In the genomic region with DNA sequence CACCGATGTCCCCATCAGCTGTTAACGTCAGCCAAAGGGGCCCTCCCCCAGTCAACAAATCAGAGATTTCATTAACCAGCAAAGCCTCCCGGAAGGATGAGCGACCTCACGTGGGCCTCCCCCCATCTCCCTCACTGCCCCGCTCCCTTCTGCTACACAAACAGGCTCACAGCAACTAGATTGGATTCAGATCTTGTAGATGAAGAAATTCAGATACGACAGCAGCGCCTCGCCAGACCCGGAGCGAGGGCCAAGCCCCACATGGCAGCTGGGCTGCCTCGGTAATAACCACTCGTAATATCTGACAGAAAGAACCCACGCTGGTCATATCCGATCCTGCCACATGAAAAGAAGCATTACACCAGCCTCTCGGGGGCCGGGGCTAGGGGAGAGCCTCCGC, we compare ENCODE assay signal across 23 cellular contexts.
"Had no signal": no experiment of that assay in that cellular context is flagged by ENCODE, and none has a peak within 500 bp of the region (broad histone marks: within the 10 kb centered on the region; RNA-seq: fewer than 3 reads in every experiment).

No MANE protein-coding gene starts in this region.

- H3K27ac Mint-ChIP-seq: activated CD8-positive, alpha-beta T cell treated with anti-CD3 and anti-CD28 coated beads, Interleukin-2, amount 10 ng/mL, durations not matched to agents 7 days and 5 days; activated naive CD4-positive, alpha-beta T cell treated with anti-CD3 and anti-CD28 coated beads, Interleukin-2, amount 50 U/mL, for 24 hours; memory B cell; nephron progenitor cell; stimulated activated naive CD8-positive, alpha-beta T cell treated with anti-CD3 and anti-CD28 coated beads, Interleukin-15, Interleukin-2, amounts not matched to agents 100 ng/mL and 50 ng/mL, for 24 hours; T-cell; T-helper 2 cell treated with Interferon-gamma antibody and Interleukin-4, amounts not matched to agents 5 μg/mL and 100 μg/mL, for 36 hours had no signal

- H3K36me3 ChIP-seq: brain microvascular endothelial cell, tibial artery had no signal

- H3K27me3 Mint-ChIP-seq: activated naive CD4-positive, alpha-beta T cell treated with anti-CD3 and anti-CD28 coated beads, Interleukin-2, amount 50 U/mL, for 24 hours; stimulated activated naive CD8-positive, alpha-beta T cell treated with anti-CD3 and anti-CD28 coated beads, Interleukin-15, Interleukin-2, amounts not matched to agents 100 ng/mL and 50 ng/mL, for 24 hours had no signal

- H3K9me3 ChIP-seq: tibial artery had no signal

- H3K4me3 ChIP-seq: tibial artery had no signal

- H3K27ac ChIP-seq: brain microvascular endothelial cell, tibial artery, VCaP had no signal

- ATAC-seq: activated CD8-positive, alpha-beta T cell treated with anti-CD3 and anti-CD28 coated beads, Interleukin-2, amount 10 ng/mL, durations not matched to agents 7 days and 5 days; T-cell had no signal

- H3K27me3 ChIP-seq: brain microvascular endothelial cell, tibial artery had no signal

- H3K9me3 Mint-ChIP-seq: activated naive CD4-positive, alpha-beta T cell treated with anti-CD3 and anti-CD28 coated beads, Interleukin-2, amount 50 U/mL, for 24 hours; memory B cell; stimulated activated naive CD8-positive, alpha-beta T cell treated with anti-CD3 and anti-CD28 coated beads, Interleukin-15, Interleukin-2, amounts not matched to agents 100 ng/mL and 50 ng/mL, for 24 hours; T-cell; T-helper 2 cell treated with Interferon-gamma antibody and Interleukin-4, amounts not matched to agents 5 μg/mL and 100 μg/mL, for 36 hours had no signal

- H3K4me1 Mint-ChIP-seq: activated naive CD4-positive, alpha-beta T cell treated with anti-CD3 and anti-CD28 coated beads, Interleukin-2, amount 50 U/mL, for 24 hours; memory B cell; T-cell had no signal

- H3K36me3 Mint-ChIP-seq: activated naive CD4-positive, alpha-beta T cell treated with anti-CD3 and anti-CD28 coated beads, Interleukin-2, amount 50 U/mL, for 24 hours; memory B cell; T-cell had no signal

- DNase-seq: activated CD4-positive, alpha-beta T cell treated with anti-CD3 and anti-CD28 coated beads, Interleukin-2, amount 50 U/mL, for 1 hour; activated CD4-positive, CD25-positive, alpha-beta regulatory T cell treated with anti-CD3 and anti-CD28 coated beads, Interleukin-2, amount 50 U/mL, for 72 hours; activated CD8-positive, alpha-beta T cell treated with anti-CD3 and anti-CD28 coated beads, Interleukin-2, amount 10 ng/mL, durations not matched to agents 7 days and 5 days; activated gamma-delta T cell treated with Interleukin-2 at 50 U/mL for 16 hours; activated T-cell treated with anti-CD3 and anti-CD28 coated beads, Interleukin-2, amount 50 U/mL, for 1 hour; anterior cingulate cortex; brain microvascular endothelial cell; caudate nucleus; effector memory CD4-positive, alpha-beta T cell; foreskin melanocyte; hippocampal formation; kidney glomerular epithelial cell; nephron progenitor cell; posterior cingulate gyrus; stimulated activated CD4-positive, alpha-beta T cell treated with anti-CD3 and anti-CD28 coated beads, Interleukin-12 subunit alpha, Interleukin-12 subunit beta, amount 100 ng/mL, for 4 hours; stimulated activated CD4-positive, alpha-beta T cell treated with anti-CD3 and anti-CD28 coated beads, Interleukin-4, amount 100 ng/mL, for 4 hours; T-cell; tibial artery had no signal

- H3K4me3 Mint-ChIP-seq: activated CD8-positive, alpha-beta T cell treated with anti-CD3 and anti-CD28 coated beads, Interleukin-2, amount 10 ng/mL, durations not matched to agents 7 days and 5 days; activated naive CD4-positive, alpha-beta T cell treated with anti-CD3 and anti-CD28 coated beads, Interleukin-2, amount 50 U/mL, for 24 hours; memory B cell; nephron progenitor cell; stimulated activated naive CD8-positive, alpha-beta T cell treated with anti-CD3 and anti-CD28 coated beads, Interleukin-15, Interleukin-2, amounts not matched to agents 100 ng/mL and 50 ng/mL, for 24 hours; T-cell; T-helper 2 cell treated with Interferon-gamma antibody and Interleukin-4, amounts not matched to agents 5 μg/mL and 100 μg/mL, for 36 hours had no signal
